In the genomic region with DNA sequence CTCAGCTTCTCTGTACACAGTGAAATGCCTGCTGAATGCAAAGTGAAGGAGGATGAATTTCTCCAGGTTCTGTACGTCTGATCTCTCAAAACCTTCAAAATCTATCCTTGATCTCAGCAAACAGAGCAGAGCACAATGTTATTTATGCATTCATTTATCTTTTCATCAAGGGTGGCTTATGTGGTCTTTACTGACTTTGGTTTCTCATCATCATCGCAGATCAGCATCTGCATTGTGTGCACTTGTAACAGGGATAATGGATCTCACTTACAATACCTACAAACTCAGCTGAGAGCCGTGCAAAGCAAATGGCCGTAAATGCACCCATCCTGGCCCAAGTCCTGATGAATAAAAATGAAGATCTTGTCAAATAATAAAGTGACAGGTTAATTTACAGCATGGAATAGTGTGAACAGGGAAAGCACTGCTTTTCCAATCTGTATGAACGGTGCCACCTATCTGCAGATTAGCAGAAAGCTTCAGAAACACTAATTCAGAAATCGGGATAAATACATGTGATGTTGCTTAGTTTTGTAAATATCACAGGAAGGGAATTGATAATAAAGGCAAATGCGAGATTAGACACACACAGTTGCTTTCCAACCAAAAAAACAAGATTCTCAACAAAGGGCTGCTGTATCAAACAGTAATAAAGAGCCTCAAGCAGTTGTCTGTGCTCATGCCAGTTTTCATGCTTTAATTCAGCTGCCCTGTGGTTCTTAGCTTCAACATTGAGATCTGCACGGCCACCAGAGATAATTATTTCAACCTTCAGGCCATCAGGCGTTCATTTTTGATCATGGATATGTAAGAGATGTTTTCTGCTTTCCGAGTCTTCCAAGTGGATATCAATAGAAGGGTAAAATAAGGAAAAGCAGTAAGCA, we compare ENCODE assay signal across 12 cellular contexts.
DNase-seq lines count a peak whose midpoint lies in the region; ATAC-seq and TF ChIP-seq lines count a peak whose summit lies in the region.
"Had no signal": no experiment of that assay in that cellular context is flagged by ENCODE, and none has a peak within 500 bp of the region (broad histone marks: within the 10 kb centered on the region; RNA-seq: fewer than 3 reads in every experiment).

No MANE protein-coding gene starts in this region.

- H3K4me1 Mint-ChIP-seq in activated CD4-positive, alpha-beta T cell treated with anti-CD3 and anti-CD28 coated beads, Interleukin-2, amount 10 ng/mL, durations not matched to agents 7 days and 5 days = no peaks in the 10 kb centered on the region
- no peaks in the 10 kb centered on the region for H3K4me1 Mint-ChIP-seq in activated CD4-positive, alpha-beta T cell treated with anti-CD3 and anti-CD28 coated beads for 36 hours
- H3K4me1 Mint-ChIP-seq: stimulated activated effector memory CD8-positive, alpha-beta T cell treated with anti-CD3 and anti-CD28 coated beads, Interleukin-12 subunit alpha, Interleukin-12 subunit beta, amount 100 ng/mL, for 72 hours had no signal

- H3K4me3 ChIP-seq in dorsolateral prefrontal cortex (peak overlapping the region in 12 of 59 donors; percentile 3 to 30 (median 12)), retinal pigment epithelial cell (ENCODE audit: low read length) (no peak overlapping the region)
- H3K4me3 ChIP-seq: SJCRH30 had no signal

- no peaks in the 10 kb centered on the region for H3K27me3 Mint-ChIP-seq in activated CD4-positive, alpha-beta T cell treated with anti-CD3 and anti-CD28 coated beads, Interleukin-2, amount 10 ng/mL, durations not matched to agents 7 days and 5 days
- no peaks in the 10 kb centered on the region for H3K27me3 Mint-ChIP-seq in activated CD4-positive, alpha-beta T cell treated with anti-CD3 and anti-CD28 coated beads for 36 hours

- CTCF ChIA-PET in activated CD4-positive, alpha-beta T cell treated with anti-CD3 and anti-CD28 coated beads, Interleukin-2, amount 10 ng/mL, durations not matched to agents 7 days and 5 days (lab: Charles Lee) = no interaction called here
- CTCF ChIA-PET in activated CD4-positive, alpha-beta T cell treated with anti-CD3 and anti-CD28 coated beads for 36 hours (lab: Charles Lee) = no interaction called here

- ATAC-seq in activated CD4-positive, alpha-beta T cell treated with anti-CD3 and anti-CD28 coated beads for 36 hours = no peak
- ATAC-seq: stimulated activated effector memory CD8-positive, alpha-beta T cell treated with anti-CD3 and anti-CD28 coated beads, Interleukin-12 subunit alpha, Interleukin-12 subunit beta, amount 100 ng/mL, for 72 hours had no signal

- H3K9me3 Mint-ChIP-seq in activated CD4-positive, alpha-beta T cell treated with anti-CD3 and anti-CD28 coated beads, Interleukin-2, amount 10 ng/mL, durations not matched to agents 7 days and 5 days = no peaks in the 10 kb centered on the region
- no peaks in the 10 kb centered on the region for H3K9me3 Mint-ChIP-seq in activated CD4-positive, alpha-beta T cell treated with anti-CD3 and anti-CD28 coated beads for 36 hours (ENCODE audit: low read depth)
- H3K9me3 Mint-ChIP-seq: CD14-positive monocyte; stimulated activated effector memory CD8-positive, alpha-beta T cell treated with anti-CD3 and anti-CD28 coated beads, Interleukin-12 subunit alpha, Interleukin-12 subunit beta, amount 100 ng/mL, for 72 hours had no signal

- peak overlapping the region in 3 of 59 donors; percentile 0 to 17 (median 13) for H3K27ac ChIP-seq in dorsolateral prefrontal cortex
- H3K27ac ChIP-seq: SJCRH30 had no signal

- TF ChIP-seq CTCF in dorsolateral prefrontal cortex (IDR thresholded peaks at IDR 0.05 in 54 of 56, conservative IDR thresholded peaks at IDR 0.05 in 2 of 56; ENCODE audit: low read depth in 1 of 56, partially characterized antibody in 56 of 56) (peak; percentile 30 to 78 (median 64)), retinal pigment epithelial cell (conservative IDR thresholded peaks at IDR 0.05; ENCODE audit: low read depth, low read length) (peak; percentile 66)

- no peaks in the 10 kb centered on the region for H3K36me3 Mint-ChIP-seq in activated CD4-positive, alpha-beta T cell treated with anti-CD3 and anti-CD28 coated beads, Interleukin-2, amount 10 ng/mL, durations not matched to agents 7 days and 5 days (ENCODE audit: low read depth)
- H3K36me3 Mint-ChIP-seq in activated CD4-positive, alpha-beta T cell treated with anti-CD3 and anti-CD28 coated beads for 36 hours (ENCODE audit: low read depth) = no peaks in the 10 kb centered on the region
- H3K36me3 Mint-ChIP-seq: stimulated activated effector memory CD8-positive, alpha-beta T cell treated with anti-CD3 and anti-CD28 coated beads, Interleukin-12 subunit alpha, Interleukin-12 subunit beta, amount 100 ng/mL, for 72 hours had no signal

- DNase-seq in NCI-H2171 treated with DMSO at 0.1 percent for 48 hours (lab: John Stamatoyannopoulos, UW) = peak; percentile 5
- DNase-seq in NCI-H2171 (lab: John Stamatoyannopoulos, UW) = no peak
- DNase-seq in NCI-H460 (ENCODE audit: extremely low read depth, low read depth) = peak; percentile 7
- DNase-seq in dorsolateral prefrontal cortex = no peak
- DNase-seq in retinal pigment epithelial cell (ENCODE audit: low read depth) = no peak
- no peak for DNase-seq in activated CD4-positive, alpha-beta T cell treated with anti-CD3 and anti-CD28 coated beads, Interleukin-2, amount 10 ng/mL, durations not matched to agents 7 days and 5 days
- DNase-seq in activated naive CD4-positive, alpha-beta T cell (lab: John Stamatoyannopoulos, UW) = no peak
- no peak for DNase-seq in activated CD4-positive, alpha-beta T cell treated with anti-CD3 and anti-CD28 coated beads for 36 hours
- DNase-seq: central memory CD4-positive, alpha-beta T cell had no signal

- intact Hi-C loops in dorsolateral prefrontal cortex (cut with DNase I) = no loop called here
- intact Hi-C loops in activated CD4-positive, alpha-beta T cell treated with anti-CD3 and anti-CD28 coated beads for 36 hours (cut with DNase I, micrococcal nuclease) = loop anchor here in 1 of 2 experiments (5.0 to 10.0 kb wide), 2 partner anchors 843 to 960 kb away; no protein-coding TSS in a partner anchor

- H3K27me3 ChIP-seq in dorsolateral prefrontal cortex = no peaks in the 10 kb centered on the region
- H3K27me3 ChIP-seq: SJCRH30 had no signal

- POLR2A ChIA-PET in activated CD4-positive, alpha-beta T cell treated with anti-CD3 and anti-CD28 coated beads, Interleukin-2, amount 10 ng/mL, durations not matched to agents 7 days and 5 days (lab: Charles Lee) = no interaction called here
- POLR2A ChIA-PET in activated CD4-positive, alpha-beta T cell treated with anti-CD3 and anti-CD28 coated beads for 36 hours (lab: Charles Lee) = interaction anchor here (0.6 kb wide), 1 partner anchor 7 kb away, joined by 3 read pairs; no protein-coding TSS in a partner anchor

- no peak overlapping the region for H3K4me3 Mint-ChIP-seq in activated CD4-positive, alpha-beta T cell treated with anti-CD3 and anti-CD28 coated beads, Interleukin-2, amount 10 ng/mL, durations not matched to agents 7 days and 5 days
- H3K4me3 Mint-ChIP-seq in activated CD4-positive, alpha-beta T cell treated with anti-CD3 and anti-CD28 coated beads for 36 hours = no peak overlapping the region
- H3K4me3 Mint-ChIP-seq: CD14-positive monocyte; stimulated activated effector memory CD8-positive, alpha-beta T cell treated with anti-CD3 and anti-CD28 coated beads, Interleukin-12 subunit alpha, Interleukin-12 subunit beta, amount 100 ng/mL, for 72 hours had no signal

- H3K27ac Mint-ChIP-seq in activated CD4-positive, alpha-beta T cell treated with anti-CD3 and anti-CD28 coated beads, Interleukin-2, amount 10 ng/mL, durations not matched to agents 7 days and 5 days = no peak overlapping the region
- H3K27ac Mint-ChIP-seq in activated CD4-positive, alpha-beta T cell treated with anti-CD3 and anti-CD28 coated beads for 36 hours = no peak overlapping the region
- H3K27ac Mint-ChIP-seq: CD14-positive monocyte; stimulated activated effector memory CD8-positive, alpha-beta T cell treated with anti-CD3 and anti-CD28 coated beads, Interleukin-12 subunit alpha, Interleukin-12 subunit beta, amount 100 ng/mL, for 72 hours had no signal

Comparison
In these comparisons a context has a peak if more than half of its experiments do, and no peak if none do; other contexts are left out.
1. DNase-seq: peak in NCI-H2171 treated with DMSO at 0.1 percent for 48 hours (single experiment) and NCI-H460 (single experiment); none in NCI-H2171 (single experiment), dorsolateral prefrontal cortex (0 of 10), retinal pigment epithelial cell (single experiment), activated CD4-positive, alpha-beta T cell treated with anti-CD3 and anti-CD28 coated beads, Interleukin-2, amount 10 ng/mL, durations not matched to agents 7 days and 5 days (single experiment), activated naive CD4-positive, alpha-beta T cell (0 of 4) and activated CD4-positive, alpha-beta T cell treated with anti-CD3 and anti-CD28 coated beads for 36 hours (single experiment).